Comparison of ENCODE assay signal across 8 cellular contexts in the genomic region with DNA sequence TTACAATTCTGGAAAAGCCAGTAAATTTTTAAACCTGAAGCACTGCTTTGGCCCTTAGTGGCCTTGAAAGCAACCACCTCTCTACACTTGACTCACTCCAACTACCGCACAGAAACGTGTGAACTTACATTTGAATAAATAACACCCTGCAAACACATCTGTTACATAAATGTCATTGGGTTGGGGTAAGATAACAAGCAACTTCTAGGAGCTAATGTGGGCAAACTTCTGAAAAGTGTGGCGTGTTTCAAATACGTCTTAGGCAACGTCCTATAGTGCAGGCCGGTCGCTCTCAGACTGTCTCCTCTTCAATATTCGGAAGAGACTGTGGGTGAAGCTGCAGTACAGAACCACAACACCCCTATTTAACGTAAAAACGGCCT. TPM values are rescaled to one million over a fixed set of nuclear protein-coding genes. Genes with fewer than 3 reads are reported as not detected.
DNase-seq lines count a peak whose midpoint lies in the region; ATAC-seq and TF ChIP-seq lines count a peak whose summit lies in the region.

No MANE protein-coding gene starts in this region.

- H3K4me1 Mint-ChIP-seq in T-helper 1 cell treated with Interleukin-12 subunit alpha and Interleukin-12 subunit beta and Interleukin-4 antibody, amounts not matched to agents 30 μg/mL and 1 μg/mL, for 36 hours (ENCODE audit: low read depth) = peaks cover 31% of the 10 kb centered on the region

- DNase-seq in BE2C (no peak), fibroblast of villous mesenchyme (ENCODE audit: low read depth) (peak; percentile 32), osteoblast (ENCODE audit: insufficient read length, low spot score, missing footprints) (no peak), GM19240 (ENCODE audit: insufficient read length, low spot score) (no peak)
- DNase-seq in activated CD4-positive, alpha-beta T cell treated with anti-CD3 and anti-CD28 coated beads for 1 hour = no peak

- H3K9me3 Mint-ChIP-seq in T-helper 1 cell treated with Interleukin-12 subunit alpha and Interleukin-12 subunit beta and Interleukin-4 antibody, amounts not matched to agents 30 μg/mL and 1 μg/mL, for 36 hours = no peaks in the 10 kb centered on the region

- peaks cover 11% of the 10 kb centered on the region for H3K36me3 Mint-ChIP-seq in T-helper 1 cell treated with Interleukin-12 subunit alpha and Interleukin-12 subunit beta and Interleukin-4 antibody, amounts not matched to agents 30 μg/mL and 1 μg/mL, for 36 hours (ENCODE audit: low read depth)

- peak; percentile 35 for ATAC-seq in GM18867 (IDR thresholded peaks at IDR 0.05; ENCODE audit: unreplicated experiment)
- peak; percentile 25 for ATAC-seq in HG03095 (IDR thresholded peaks at IDR 0.05; ENCODE audit: unreplicated experiment)

- H3K27me3 Mint-ChIP-seq in T-helper 1 cell treated with Interleukin-12 subunit alpha and Interleukin-12 subunit beta and Interleukin-4 antibody, amounts not matched to agents 30 μg/mL and 1 μg/mL, for 36 hours (ENCODE audit: low read depth) = peaks cover 7% of the 10 kb centered on the region

- peaks cover 45% of the 10 kb centered on the region for H3K79me2 ChIP-seq in osteoblast (ENCODE audit: insufficient read depth, low read length)

- H3K4me1 ChIP-seq in BE2C (no peaks in the 10 kb centered on the region), osteoblast (ENCODE audit: insufficient read depth, low read length) (peaks cover 16% of the 10 kb centered on the region)

- peak overlapping the region; percentile 77 for H3K4me2 ChIP-seq in osteoblast (ENCODE audit: insufficient read depth, low read length)

- peak overlapping the region; percentile 95 for H2AFZ ChIP-seq in osteoblast (ENCODE audit: low read length)

- TF ChIP-seq CTCF in BE2C (IDR thresholded peaks at IDR 0.05; ENCODE audit: low read depth, low read length) (no peak), fibroblast of villous mesenchyme (IDR thresholded peaks at IDR 0.05; ENCODE audit: insufficient read depth, low read depth, low read length) (no peak), osteoblast (IDR thresholded peaks at IDR 0.05; ENCODE audit: extremely low read depth, low read depth, low read length) (no peak)

- no peaks in the 10 kb centered on the region for H3K27me3 ChIP-seq in BE2C
- H3K27me3 ChIP-seq in osteoblast (ENCODE audit: insufficient read depth, low read length) = no peaks in the 10 kb centered on the region

- peaks cover 14% of the 10 kb centered on the region for H3K36me3 ChIP-seq in BE2C
- peaks cover 11% of the 10 kb centered on the region for H3K36me3 ChIP-seq in osteoblast (ENCODE audit: insufficient read depth, low read length)

- peak overlapping the region; percentile 84 for H3K27ac ChIP-seq in osteoblast (ENCODE audit: low read depth, low read length)

- H3K27ac Mint-ChIP-seq in T-helper 1 cell treated with Interleukin-12 subunit alpha and Interleukin-12 subunit beta and Interleukin-4 antibody, amounts not matched to agents 30 μg/mL and 1 μg/mL, for 36 hours = peak overlapping the region; percentile 92

- H3K4me3 ChIP-seq in BE2C (ENCODE audit: low read depth, low read length) (peak overlapping the region; percentile 100), fibroblast of villous mesenchyme (ENCODE audit: low read depth, low read length) (peak overlapping the region; percentile 99), osteoblast (ENCODE audit: insufficient read depth, low read length) (peak overlapping the region; percentile 97)

- no peaks in the 10 kb centered on the region for H4K20me1 ChIP-seq in osteoblast (ENCODE audit: insufficient read depth, low read length)

- H3K4me3 Mint-ChIP-seq in T-helper 1 cell treated with Interleukin-12 subunit alpha and Interleukin-12 subunit beta and Interleukin-4 antibody, amounts not matched to agents 30 μg/mL and 1 μg/mL, for 36 hours = peak overlapping the region; percentile 92

- no peaks in the 10 kb centered on the region for H3K9me3 ChIP-seq in BE2C
- H3K9me3 ChIP-seq in osteoblast (ENCODE audit: low read depth, low read length) = no peaks in the 10 kb centered on the region

RNA-seq across cellular contexts. Expression of a gene that starts 0.5 kb away (rescaled TPM):
- 23.7 TPM for polyA plus RNA-seq in BE2C (2012; ENCODE audit: insufficient read depth, insufficient read length, low read depth)
- total RNA-seq in fibroblast of villous mesenchyme = 20.6 and 25.5 TPM in 2 replicates
- 22.1 and 25.6 TPM in 2 replicates for total RNA-seq in osteoblast
